Comparison of ENCODE assay signal across 32 cellular contexts in the genomic region with DNA sequence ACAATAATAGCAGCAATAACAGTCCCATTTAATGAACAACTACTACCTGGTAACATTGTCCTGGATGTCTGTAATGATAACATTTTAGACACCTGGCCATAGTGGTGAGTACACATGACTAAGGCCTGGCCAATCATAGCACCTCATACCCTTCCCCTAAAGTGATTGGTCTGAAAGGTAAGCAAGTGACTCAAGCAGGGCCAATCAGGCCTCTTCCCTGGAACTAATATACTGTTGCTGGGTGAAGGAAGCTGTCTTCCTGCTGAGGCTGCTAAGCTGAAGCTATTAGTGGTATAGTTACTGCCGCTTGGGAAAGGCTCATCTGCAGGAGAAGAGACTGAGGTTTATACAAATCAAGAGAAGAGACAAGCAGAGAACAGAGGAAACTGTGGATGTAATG. TPM values are rescaled to one million over a fixed set of nuclear protein-coding genes. Genes with fewer than 3 reads are reported as not detected.
DNase-seq lines count a peak whose midpoint lies in the region; ATAC-seq, FAIRE-seq and TF ChIP-seq lines count a peak whose summit lies in the region.
"Had no signal": no experiment of that assay in that cellular context is flagged by ENCODE, and none has a peak within 500 bp of the region (broad histone marks: within the 10 kb centered on the region; RNA-seq: fewer than 3 reads in every experiment).

No MANE protein-coding gene starts in this region.

- TF ChIP-seq EP300 in HepG2 (IDR thresholded peaks at IDR 0.05; ENCODE audit: low read depth in 2 of 2, low read length in 2 of 2) (no peak), HepG2 (CRISPR knock-in tag; IDR thresholded peaks at IDR 0.05; ENCODE audit: borderline replicate concordance) (no peak), K562 (IDR thresholded peaks at IDR 0.05; ENCODE audit: low read length) (no peak), ovary (IDR thresholded peaks at IDR 0.05) (no peak)

- no peak for DNase-seq in HepG2 (ENCODE audit: low spot score)
- no peak for DNase-seq in right lobe of liver
- DNase-seq in NCI-H69 (lab: John Stamatoyannopoulos, UW), result peak; percentile 28
- DNase-seq in K562 (ENCODE audit: extremely low read depth in 1 of 4, low spot score in 3 of 4), result peak in 2 of 4 experiments; percentile 17 to 23
- no peak for DNase-seq in kidney glomerular epithelial cell (lab: John Stamatoyannopoulos, UW)
- no peak for DNase-seq in lower lobe of right lung
- DNase-seq in ovary, result no peak
- DNase-seq: activated CD4-positive, alpha-beta T cell treated with anti-CD3 and anti-CD28 coated beads for 4 hours; activated CD8-positive, alpha-beta T cell treated with anti-CD3 and anti-CD28 coated beads, Interleukin-2, amount 10 ng/mL, durations not matched to agents 7 days and 5 days; activated naive CD4-positive, alpha-beta T cell treated with anti-CD3 and anti-CD28 coated beads for 36 hours; cerebellar nuclear complex; DMS79; dorsolateral prefrontal cortex; esophagus squamous epithelium; foreskin melanocyte; GDM1; heart left ventricle; naive thymus-derived CD8-positive, alpha-beta T cell; NCI-H1105; NCI-H187 treated with DMSO at 0.1 percent for 48 hours; Right ventricle myocardium superior; sigmoid colon; stimulated activated CD4-positive, alpha-beta T cell treated with anti-CD3 and anti-CD28 coated beads, Interleukin-4, amount 100 ng/mL, for 1 hour; stomach; T-helper 9 cell; thyroid gland; uterus had no signal

- H3K4me2 ChIP-seq in HepG2 (ENCODE audit: low read depth, low read length), result no peak overlapping the region
- H3K4me2 ChIP-seq in K562 (ENCODE audit: insufficient read depth, low read length), result no peak overlapping the region
- H3K4me2 ChIP-seq: BLaER1 had no signal

- no peaks in the 10 kb centered on the region for H3K9me1 ChIP-seq in K562 (ENCODE audit: control insufficient read depth, insufficient read depth, low read length)

- TF ChIP-seq POLR2A in HepG2 (IDR thresholded peaks at IDR 0.05; ENCODE audit: insufficient read depth in 1 of 2, low read depth in 2 of 2, low read length in 2 of 2) (no peak), right lobe of liver (IDR thresholded peaks at IDR 0.05) (no peak), K562 (conservative IDR thresholded peaks at IDR 0.05) (no peak), ovary (IDR thresholded peaks at IDR 0.05) (no peak)

- CTCF ChIA-PET in HepG2 (lab: Yijun Ruan, JAX; ENCODE audit: low intra/inter-chr PET ratio, low total read pairs), result no interaction called here
- CTCF ChIA-PET in K562 (lab: Yijun Ruan, JAX; ENCODE audit: low intra/inter-chr PET ratio), result no interaction called here

- H3K9ac ChIP-seq in HepG2 (ENCODE audit: insufficient read depth, low read depth, low read length) (no peak overlapping the region), K562 (ENCODE audit: insufficient read depth in 1 of 2, low read depth in 2 of 2, low read length in 2 of 2) (no peak overlapping the region)
- H3K9ac ChIP-seq: BLaER1 had no signal

- H3K27me3 ChIP-seq in HepG2 (ENCODE audit: control insufficient read depth in 1 of 2, insufficient read depth in 2 of 2, low read length in 2 of 2), result no peaks in the 10 kb centered on the region; a peak in 1 of 5 replicates
- no peaks in the 10 kb centered on the region for H3K27me3 ChIP-seq in right lobe of liver
- H3K27me3 ChIP-seq in K562 (ENCODE audit: control insufficient read depth in 2 of 2, insufficient read depth in 2 of 2, low read length in 2 of 2), result peaks cover 0 to 8% of the 10 kb centered on the region in 2 experiments; a peak in 1 of 5 replicates
- no peaks in the 10 kb centered on the region for H3K27me3 ChIP-seq in lower lobe of right lung (ENCODE audit: low read depth)
- no peaks in the 10 kb centered on the region for H3K27me3 ChIP-seq in ovary
- H3K27me3 ChIP-seq: BLaER1, sigmoid colon, thyroid gland, uterus had no signal

- 6% methylated on average over 1 of the region's 1 CpG for WGBS in HepG2 (ENCODE audit: low lambda C conversion rate)
- 83% methylated on average over 1 of the region's 1 CpG for WGBS in right lobe of liver (ENCODE audit: insufficient coverage, low coverage, low lambda C conversion rate, missing lambda C conversion rate)
- 0% methylated on average over 1 of the region's 1 CpG for WGBS in K562 (ENCODE audit: insufficient coverage, low coverage, missing lambda C conversion rate)
- WGBS in ovary, 3 donors, result 55 to 66% (median 57%) methylated on average over 1 of the region's 1 CpG

- H2AFZ ChIP-seq in HepG2 (ENCODE audit: low read length) (no peak overlapping the region), K562 (ENCODE audit: low read depth, low read length) (no peak overlapping the region)

- POLR2A ChIA-PET in HepG2 (lab: Yijun Ruan, JAX) (no interaction called here), K562 (lab: Yijun Ruan, JAX) (no interaction called here)

- no peak for FAIRE-seq in HepG2 (lab: Jason Lieb, UNC)
- FAIRE-seq in K562 (lab: Jason Lieb, UNC), result no peak
- FAIRE-seq: endometrium had no signal

- H3K79me2 ChIP-seq in HepG2 (ENCODE audit: insufficient read depth, low read length) (no peaks in the 10 kb centered on the region), K562 (ENCODE audit: control insufficient read depth, insufficient read depth, low read length) (no peaks in the 10 kb centered on the region)

- TF ChIP-seq RAD21 in HepG2 (CRISPR knock-in tag; IDR thresholded peaks at IDR 0.05) (no peak), K562 (CRISPR knock-in tag; conservative IDR thresholded peaks at IDR 0.05 in 1 of 2, IDR thresholded peaks at IDR 0.05 in 1 of 2) (no peak)

- BruUV-seq in HepG2 (replicated peaks; lab: Mats Ljungman, UMichigan), result no TSS peak
- BruUV-seq in K562 (replicated peaks; lab: Mats Ljungman, UMichigan), result no TSS peak

- no peak for TF ChIP-seq CTCF in HepG2 (CRISPR knock-in tag; IDR thresholded peaks at IDR 0.05)
- TF ChIP-seq CTCF in right lobe of liver (IDR thresholded peaks at IDR 0.05), result no peak
- TF ChIP-seq CTCF in K562 (IDR thresholded peaks at IDR 0.05 in 2 of 3, conservative IDR thresholded peaks at IDR 0.05 in 1 of 3; ENCODE audit: insufficient read depth in 2 of 3, low read depth in 1 of 3, low read length in 3 of 3), result no peak
- TF ChIP-seq CTCF in lower lobe of right lung (IDR thresholded peaks at IDR 0.05), result no peak
- no peak for TF ChIP-seq CTCF in ovary (IDR thresholded peaks at IDR 0.05)

- no peak overlapping the region for H3K4me3 ChIP-seq in HepG2 (replicated peaks in 1 of 3; ENCODE audit: insufficient read depth in 1 of 3, low read depth in 2 of 3, low read length in 3 of 3)
- no peak overlapping the region for H3K4me3 ChIP-seq in right lobe of liver
- H3K4me3 ChIP-seq in K562, result no peak overlapping the region
- H3K4me3 ChIP-seq in lower lobe of right lung, result no peak overlapping the region
- no peak overlapping the region for H3K4me3 ChIP-seq in ovary
- H3K4me3 ChIP-seq: BLaER1, dorsolateral prefrontal cortex, esophagus squamous epithelium, heart left ventricle, lung, sigmoid colon, stomach, thyroid gland, uterus had no signal

- no peaks in the 10 kb centered on the region for H3K36me3 ChIP-seq in HepG2 (replicated peaks in 1 of 2; ENCODE audit: control insufficient read depth in 1 of 2, insufficient read depth in 2 of 2, low read length in 2 of 2)
- no peaks in the 10 kb centered on the region for H3K36me3 ChIP-seq in right lobe of liver
- H3K36me3 ChIP-seq in K562 (ENCODE audit: control insufficient read depth, insufficient read depth, low read length), result no peaks in the 10 kb centered on the region
- no peaks in the 10 kb centered on the region for H3K36me3 ChIP-seq in lower lobe of right lung
- no peaks in the 10 kb centered on the region for H3K36me3 ChIP-seq in ovary
- H3K36me3 ChIP-seq: BLaER1, esophagus squamous epithelium, heart left ventricle, sigmoid colon, stomach, thyroid gland, uterus had no signal

- no peak for ATAC-seq in HepG2
- ATAC-seq in right lobe of liver, result no peak
- peak; percentile 64 for ATAC-seq in K562
- ATAC-seq in lower lobe of right lung, result no peak
- ATAC-seq: activated CD8-positive, alpha-beta T cell treated with anti-CD3 and anti-CD28 coated beads, Interleukin-2, amount 10 ng/mL, durations not matched to agents 7 days and 5 days; heart left ventricle; naive thymus-derived CD8-positive, alpha-beta T cell had no signal

- H4K20me1 ChIP-seq in HepG2 (ENCODE audit: insufficient read depth, low read length) (no peaks in the 10 kb centered on the region), K562 (replicated peaks; ENCODE audit: control insufficient read depth, insufficient read depth, low read length) (no peaks in the 10 kb centered on the region)
- H4K20me1 ChIP-seq: BLaER1 had no signal

- in situ Hi-C loops in HepG2 (cut with HindIII; ENCODE audit: extremely low pct_ligation_motif_present, low pct_unique_long_range_greater_than_20kb), result no loop called here
- in situ Hi-C loops in K562 (cut with MboI), result no loop called here

- H3K27ac ChIP-seq in HepG2 (ENCODE audit: extremely low read length, insufficient read depth, low read length), result no peak overlapping the region
- H3K27ac ChIP-seq in right lobe of liver, result no peak overlapping the region
- no peak overlapping the region for H3K27ac ChIP-seq in K562 (ENCODE audit: extremely low read depth, low read depth, low read length)
- no peak overlapping the region for H3K27ac ChIP-seq in lower lobe of right lung
- no peak overlapping the region for H3K27ac ChIP-seq in ovary
- H3K27ac ChIP-seq: BLaER1, dorsolateral prefrontal cortex, esophagus squamous epithelium, heart left ventricle, sigmoid colon, stomach, thyroid gland, uterus, VCaP had no signal

- H3K9me3 ChIP-seq in HepG2 (ENCODE audit: low read length) (no peaks in the 10 kb centered on the region), right lobe of liver (no peaks in the 10 kb centered on the region), K562 (replicated peaks; ENCODE audit: control insufficient read depth, insufficient read depth, low read depth, low read length) (no peaks in the 10 kb centered on the region), lower lobe of right lung (no peaks in the 10 kb centered on the region), ovary (no peaks in the 10 kb centered on the region)
- H3K9me3 ChIP-seq: BLaER1, esophagus squamous epithelium, thyroid gland, uterus had no signal

- intact Hi-C loops in HepG2 (cut with micrococcal nuclease; ENCODE audit: unreplicated experiment), result no loop called here
- intact Hi-C loops in right lobe of liver (cut with DNase I), result no loop called here
- intact Hi-C loops in K562 (cut with micrococcal nuclease), result no loop called here
- intact Hi-C loops in lower lobe of right lung (cut with DNase I), result no loop called here
- intact Hi-C loops in ovary (cut with DNase I), result no loop called here

- H3K4me1 ChIP-seq in HepG2 (ENCODE audit: insufficient read depth, low read length), result no peaks in the 10 kb centered on the region
- no peaks in the 10 kb centered on the region for H3K4me1 ChIP-seq in right lobe of liver
- no peaks in the 10 kb centered on the region for H3K4me1 ChIP-seq in K562 (replicated peaks in 1 of 2; ENCODE audit: control insufficient read depth in 2 of 2, insufficient read depth in 2 of 2, low read length in 2 of 2)
- H3K4me1 ChIP-seq in lower lobe of right lung, result no peaks in the 10 kb centered on the region
- no peaks in the 10 kb centered on the region for H3K4me1 ChIP-seq in ovary (ENCODE audit: insufficient read depth)
- H3K4me1 ChIP-seq: esophagus squamous epithelium, heart left ventricle, sigmoid colon, stomach, thyroid gland, uterus had no signal

RNA-seq across cellular contexts. Expression of gene NOS1, which starts 18.7 kb away (rescaled TPM):
- not detected in 2 replicates for total RNA-seq in HepG2 (2016; rRNA removed; fragmentation: Illumina TruSeq; extraction: Trizol)
- total RNA-seq in HepG2 (2016; cell fraction: cytosol; rRNA removed; fragmentation: Illumina TruSeq; extraction: Trizol; ENCODE audit: low read depth), result not detected in 2 replicates
- not detected in 2 replicates for total RNA-seq in HepG2 (2016; cell fraction: insoluble cytoplasmic fraction; rRNA removed; fragmentation: Illumina TruSeq; extraction: Trizol)
- not detected in 2 replicates for total RNA-seq in HepG2 (2016; cell fraction: membrane; rRNA removed; fragmentation: Illumina TruSeq; extraction: Trizol)
- not detected in 2 replicates for total RNA-seq in HepG2 (2016; cell fraction: nucleus; rRNA removed; fragmentation: Illumina TruSeq; extraction: Trizol)
- polyA plus RNA-seq in HepG2 (2011; rRNA removed), result not detected in 2 replicates
- not detected in 2 replicates for polyA plus RNA-seq in HepG2 (2011; cell fraction: cytosol; rRNA removed)
- not detected in 2 replicates for polyA plus RNA-seq in HepG2 (2011; cell fraction: nucleus; rRNA removed)
- polyA plus RNA-seq in HepG2 (2012), result not detected in 2 replicates
- not detected in 2 replicates for polyA plus RNA-seq in HepG2 (2016; cell fraction: cytosol; fragmentation: Illumina TruSeq; extraction: Trizol; ENCODE audit: low read depth)
- polyA plus RNA-seq in HepG2 (2016; cell fraction: insoluble cytoplasmic fraction; fragmentation: Illumina TruSeq; extraction: Trizol; ENCODE audit: low read depth), result not detected in 2 replicates
- not detected in 2 replicates for polyA plus RNA-seq in HepG2 (2016; cell fraction: membrane; fragmentation: Illumina TruSeq; extraction: Trizol; ENCODE audit: low read depth)
- not detected in 2 replicates for polyA plus RNA-seq in HepG2 (2016; cell fraction: nucleus; fragmentation: Illumina TruSeq; extraction: Trizol; ENCODE audit: insufficient read depth, low read depth)
- polyA minus RNA-seq in HepG2 (2011; rRNA and poly(A)+ RNA removed; ENCODE audit: low replicate concordance), result not detected in 2 replicates
- not detected in 2 replicates for polyA minus RNA-seq in HepG2 (2011; cell fraction: cytosol; rRNA and poly(A)+ RNA removed)
- not detected in 2 replicates for polyA minus RNA-seq in HepG2 (2011; cell fraction: nucleus; rRNA and poly(A)+ RNA removed)
- under 1 TPM; under 0.01 to 0.12 (median 0.05) TPM for total RNA-seq in right lobe of liver
- not detected in 2 replicates for total RNA-seq in K562 (2011; cell fraction: chromatin; rRNA removed; ENCODE audit: low replicate concordance)
- total RNA-seq in K562 (2011; cell fraction: nucleolus; rRNA removed), result not detected in 2 replicates
- not detected in 2 replicates for total RNA-seq in K562 (2011; cell fraction: nucleoplasm; rRNA removed)
- not detected in 2 replicates for total RNA-seq in K562 (2014; rRNA removed)
- total RNA-seq in K562 (2014; rRNA removed; fragmentation: Illumina TruSeq; extraction: Trizol), result not detected in 2 replicates
- not detected in 2 replicates for total RNA-seq in K562 (2015; rRNA removed; fragmentation: Illumina TruSeq; extraction: Trizol)
- total RNA-seq in K562 (2021), result 0.02 TPM in 1 of 2 replicates, not detected in the other
- polyA plus RNA-seq in K562 (2011; rRNA removed), result not detected in 2 replicates
- polyA plus RNA-seq in K562 (2011; cell fraction: cytosol; rRNA removed), result not detected in 2 replicates
- not detected in 2 replicates for polyA plus RNA-seq in K562 (2011; cell fraction: nucleus; rRNA removed)
- polyA plus RNA-seq in K562 (2012), result not detected in 2 replicates
- polyA plus RNA-seq in K562 (2014; fragmentation: Illumina TruSeq; extraction: Trizol), result not detected in 2 replicates
- polyA plus RNA-seq in K562 (2014; fragmentation: Nextera tagmentation; extraction: Ambion mirVana), result not detected
- not detected in 2 replicates for polyA plus RNA-seq in K562 (2014; rRNA removed)
- not detected in 2 replicates for polyA minus RNA-seq in K562 (2011; rRNA and poly(A)+ RNA removed)
- polyA minus RNA-seq in K562 (2011; cell fraction: cytosol; rRNA and poly(A)+ RNA removed), result not detected in 2 replicates
- not detected in 2 replicates for polyA minus RNA-seq in K562 (2011; cell fraction: nucleus; rRNA and poly(A)+ RNA removed)
- total RNA-seq in lower lobe of right lung, result 3.5 TPM
- under 1 TPM; 0.05 to 0.48 (median 0.23) TPM for total RNA-seq in ovary
- polyA plus RNA-seq in ovary, result under 1 TPM; 0.08 to 0.22 TPM
- total RNA-seq: activated CD8-positive, alpha-beta T cell treated with anti-CD3 and anti-CD28 coated beads, Interleukin-2, amount 10 ng/mL, durations not matched to agents 7 days and 5 days; mononuclear cell; naive thymus-derived CD8-positive, alpha-beta T cell had no signal
- polyA plus RNA-seq: naive thymus-derived CD8-positive, alpha-beta T cell had no signal

Comparison
In these comparisons a context has a peak if more than half of its experiments do, and no peak if none do; other contexts are left out.
1. Of the 241 proteins assayed by ChIP-seq in both HepG2 and K562: peak only in HepG2: none; only in K562: none; in both: RFX5; in neither: 240.